ENCODE assay signal across 17 cellular contexts in genomic region chr3:11457126-11457525, GRCh38.
"Had no signal": no experiment of that assay in that cellular context is flagged by ENCODE, and none has a peak within 500 bp of the region (broad histone marks: within the 10 kb centered on the region; RNA-seq: fewer than 3 reads in every experiment).

No MANE protein-coding gene starts in this region.

- H3K4me1 ChIP-seq: colonic mucosa had no signal

- H3K36me3 ChIP-seq: cardiac muscle cell, colonic mucosa, heart right ventricle, left ventricle myocardium inferior, neutrophil, right atrium auricular region, upper lobe of left lung had no signal

- DNase-seq: activated CD4-positive, alpha-beta memory T cell treated with anti-CD3 and anti-CD28 coated beads for 36 hours; activated gamma-delta T cell; activated naive CD8-positive, alpha-beta T cell treated with anti-CD3 and anti-CD28 coated beads, Interleukin-2, amount 10 ng/mL, durations not matched to agents 7 days and 5 days; activated T-cell treated with anti-CD3 and anti-CD28 coated beads, Interleukin-2, amount 50 U/mL, for 48 hours; aorta; colonic mucosa; effector CD4-positive, alpha-beta T cell; foreskin melanocyte; heart right ventricle; left ventricle myocardium inferior; naive thymus-derived CD4-positive, alpha-beta T cell; posterior cingulate gyrus; stimulated activated naive CD4-positive, alpha-beta T cell; upper lobe of left lung had no signal

- H3K27me3 ChIP-seq: cardiac muscle cell, colonic mucosa, heart right ventricle, neutrophil, right atrium auricular region, upper lobe of left lung had no signal

- H3K9me3 ChIP-seq: colonic mucosa, heart right ventricle, left ventricle myocardium inferior, neutrophil, right atrium auricular region, upper lobe of left lung had no signal

- H3K4me3 ChIP-seq: cardiac muscle cell, colonic mucosa, heart right ventricle, left ventricle myocardium inferior, right atrium auricular region, upper lobe of left lung had no signal

- H3K27ac ChIP-seq: cardiac muscle cell, colonic mucosa, heart right ventricle, left ventricle myocardium inferior, neutrophil, right atrium auricular region, upper lobe of left lung had no signal
